Comparison of ENCODE assay signal across 1 cellular context in genomic region chr1:11059166-11059989, GRCh38.
TF ChIP-seq lines count a peak whose summit lies in the region.

No MANE protein-coding gene starts in this region.

TF ChIP-seq in K562, 482 proteins besides CTCF, POLR2A, EP300 and RAD21 (continues in another document):
- TF ChIP-seq USF2 (CRISPR knock-in tag; IDR thresholded peaks at IDR 0.05) (0 out of 2 replicates have a peak, but pooled peaks have one; percentile 9), ZNF431 (CRISPR knock-in tag; IDR thresholded peaks at IDR 0.05) (peak; percentile 12; the same call in 1 of the 2 replicates), ZBTB5 (IDR thresholded peaks at IDR 0.05) (no peak), NCOA2 (IDR thresholded peaks at IDR 0.05; ENCODE audit: partially characterized antibody in 2 of 2) (no peak), SAP30 (IDR thresholded peaks at IDR 0.05; ENCODE audit: borderline replicate concordance, insufficient read depth, low read depth, low read length, poor library complexity, severe bottlenecking) (peak; percentile 92), ETV5 (CRISPR knock-in tag; IDR thresholded peaks at IDR 0.05; ENCODE audit: low read depth) (peak; percentile 40; the same call in 1 of the 2 replicates), KAT7 (CRISPR knock-in tag; IDR thresholded peaks at IDR 0.05; ENCODE audit: borderline replicate concordance) (no peak), ZNF263 (CRISPR knock-in tag; IDR thresholded peaks at IDR 0.05; ENCODE audit: borderline replicate concordance) (no peak), SIRT6 (IDR thresholded peaks at IDR 0.05; ENCODE audit: low read depth, low read length) (no peak), POLR3G (IDR thresholded peaks at IDR 0.05; ENCODE audit: extremely low read depth, insufficient read length, insufficient replicate concordance) (no peak), MGA (IDR thresholded peaks at IDR 0.05) (peak; percentile 23; the same call in 1 of the 2 replicates), FOXA3 (CRISPR knock-in tag; conservative IDR thresholded peaks at IDR 0.05 in 1 of 2, IDR thresholded peaks at IDR 0.05 in 1 of 2) (0 out of 4 replicates have a peak, but pooled peaks of 1 of the 2 experiments have one; percentile 32), THAP7 (CRISPR knock-in tag; IDR thresholded peaks at IDR 0.05) (no peak), TAF1 (IDR thresholded peaks at IDR 0.05; ENCODE audit: control insufficient read depth, extremely low read depth, insufficient read depth, low read length, severe bottlenecking) (no peak), POLR2B (IDR thresholded peaks at IDR 0.05; ENCODE audit: low read depth, partially characterized antibody) (no peak), ZFX (CRISPR knock-in tag; IDR thresholded peaks at IDR 0.05) (peak; percentile 39), ZNF780A (CRISPR knock-in tag; IDR thresholded peaks at IDR 0.05) (no peak), RBM17 (IDR thresholded peaks at IDR 0.05; ENCODE audit: borderline replicate concordance, low read depth, low read length) (no peak), MITF (IDR thresholded peaks at IDR 0.05) (no peak), MBD2 (IDR thresholded peaks at IDR 0.05; ENCODE audit: borderline replicate concordance, low read depth) (no peak), ELF4 (CRISPR knock-in tag; IDR thresholded peaks at IDR 0.05) (no peak), JUND (IDR thresholded peaks at IDR 0.05; ENCODE audit: borderline replicate concordance, low read depth, low read length) (no peak), JUND (tag; IDR thresholded peaks at IDR 0.05; ENCODE audit: borderline replicate concordance, low read depth, low read length) (no peak), HNRNPK (IDR thresholded peaks at IDR 0.05; ENCODE audit: low read depth, low read length, poor library complexity, severe bottlenecking) (no peak), CREB3L1 (IDR thresholded peaks at IDR 0.05; ENCODE audit: borderline replicate concordance, low read depth) (peak; percentile 28; the same call in 1 of the 2 replicates), ZNF639 (CRISPR knock-in tag; conservative IDR thresholded peaks at IDR 0.05 in 1 of 2, IDR thresholded peaks at IDR 0.05 in 1 of 2) (no peak), USF1 (CRISPR knock-in tag; IDR thresholded peaks at IDR 0.05) (peak; percentile 49; the same call in 1 of the 2 replicates), CBX1 (IDR thresholded peaks at IDR 0.05; ENCODE audit: low read depth) (peak; percentile 26; the same call in 1 of the 2 replicates), NR3C1 (CRISPR knock-in tag; IDR thresholded peaks at IDR 0.05) (no peak), MXD1 (CRISPR knock-in tag; IDR thresholded peaks at IDR 0.05; ENCODE audit: borderline replicate concordance, poor library complexity, severe bottlenecking) (peak; percentile 4), MYC (IDR thresholded peaks at IDR 0.05; ENCODE audit: low read depth, low read length) (peak; percentile 76), MYC (CRISPR knock-in tag; IDR thresholded peaks at IDR 0.05; ENCODE audit: borderline replicate concordance, low read depth) (0 out of 2 replicates have a peak, but pooled peaks have one; percentile 38), RBM39 (optimal IDR thresholded peaks at IDR 0.05; ENCODE audit: low read depth, low read length) (no peak), RBFOX2 (IDR thresholded peaks at IDR 0.05; ENCODE audit: low read depth, low read length) (peak; percentile 72), TCF3 (CRISPR knock-in tag; IDR thresholded peaks at IDR 0.05) (0 out of 2 replicates have a peak, but pooled peaks have one; percentile 7), TEAD1 (CRISPR knock-in tag; IDR thresholded peaks at IDR 0.05) (0 out of 4 replicates have a peak, but pooled peaks of 1 of the 2 experiments have one; percentile 15), TBP (optimal IDR thresholded peaks at IDR 0.05; ENCODE audit: low read depth, low read length) (no peak), ZNF133 (CRISPR knock-in tag; IDR thresholded peaks at IDR 0.05) (no peak)
